In the genomic region with DNA sequence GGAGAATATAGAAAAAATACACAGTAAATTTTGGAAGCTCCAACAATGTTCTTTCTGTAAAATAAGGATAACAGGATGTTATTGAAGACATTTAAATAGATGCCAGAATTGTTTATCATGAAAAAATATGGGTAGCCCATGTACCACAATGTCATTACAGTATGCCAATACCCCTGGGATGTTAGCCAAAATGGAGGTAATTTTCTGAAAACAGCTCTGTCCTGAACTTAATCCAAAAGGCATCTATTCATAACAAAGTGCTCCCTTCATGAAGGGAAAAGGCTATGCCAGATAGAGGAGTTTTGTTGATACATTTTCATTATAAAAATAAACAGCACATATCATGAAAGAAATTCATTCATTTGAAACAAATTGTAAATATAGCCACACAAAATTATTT, we compare ENCODE assay signal across 21 cellular contexts.
"Had no signal": no experiment of that assay in that cellular context is flagged by ENCODE, and none has a peak within 500 bp of the region (broad histone marks: within the 10 kb centered on the region; RNA-seq: fewer than 3 reads in every experiment).

No MANE protein-coding gene starts in this region.

- DNase-seq: KBM-7; MV-4-11; NCI-H1048; NCI-H1105; NCI-H1417; NCI-H1436 treated with DMSO at 0.1 percent for 48 hours; NCI-H1694; NCI-H187 treated with DMSO at 0.1 percent for 48 hours; NCI-H2081; NCI-H2107; NCI-H2227 treated with DMSO at 0.1 percent for 48 hours; NCI-H524; NCI-H526 treated with DMSO at 0.1 percent for 48 hours; NCI-H748 treated with DMSO at 0.1 percent for 48 hours; NK-92 treated with Interleukin-12 subunit alpha and Interleukin-12 subunit beta, amount 100 ng/mL, for 24 hours; OCI-M1; PC-9; Peyer's patch; RPMI8226; SHP77 had no signal

- ATAC-seq: SK-N-SH treated with all-trans-retinoic acid at 6 μM for 48 hours had no signal
